1 cellular context compared by ENCODE assay signal in the genomic region with DNA sequence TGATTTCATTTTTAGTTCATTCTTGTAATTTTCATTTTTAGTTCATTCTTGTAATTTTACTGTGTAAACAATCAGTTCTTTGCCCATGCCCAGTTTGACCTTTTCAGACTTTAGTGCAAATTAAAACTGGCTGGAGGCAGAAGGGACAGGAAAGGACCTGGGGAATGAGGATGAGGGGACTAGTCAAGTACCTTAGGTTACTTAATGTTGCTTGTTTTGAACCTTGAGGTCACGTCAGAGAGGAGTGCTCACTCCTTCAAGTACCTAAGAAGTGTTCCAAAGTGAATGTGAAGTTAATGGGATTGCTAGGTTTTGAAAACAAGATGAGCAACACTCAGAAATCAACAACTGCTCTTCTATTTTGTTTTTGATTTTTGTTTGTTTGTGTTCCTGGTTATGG.
TF ChIP-seq lines count a peak whose summit lies in the region.

No MANE protein-coding gene starts in this region.

TF ChIP-seq in WTC11, 78 proteins besides CTCF, POLR2A, EP300 and RAD21 (continued from another document):
- TF ChIP-seq, protein P1, sequence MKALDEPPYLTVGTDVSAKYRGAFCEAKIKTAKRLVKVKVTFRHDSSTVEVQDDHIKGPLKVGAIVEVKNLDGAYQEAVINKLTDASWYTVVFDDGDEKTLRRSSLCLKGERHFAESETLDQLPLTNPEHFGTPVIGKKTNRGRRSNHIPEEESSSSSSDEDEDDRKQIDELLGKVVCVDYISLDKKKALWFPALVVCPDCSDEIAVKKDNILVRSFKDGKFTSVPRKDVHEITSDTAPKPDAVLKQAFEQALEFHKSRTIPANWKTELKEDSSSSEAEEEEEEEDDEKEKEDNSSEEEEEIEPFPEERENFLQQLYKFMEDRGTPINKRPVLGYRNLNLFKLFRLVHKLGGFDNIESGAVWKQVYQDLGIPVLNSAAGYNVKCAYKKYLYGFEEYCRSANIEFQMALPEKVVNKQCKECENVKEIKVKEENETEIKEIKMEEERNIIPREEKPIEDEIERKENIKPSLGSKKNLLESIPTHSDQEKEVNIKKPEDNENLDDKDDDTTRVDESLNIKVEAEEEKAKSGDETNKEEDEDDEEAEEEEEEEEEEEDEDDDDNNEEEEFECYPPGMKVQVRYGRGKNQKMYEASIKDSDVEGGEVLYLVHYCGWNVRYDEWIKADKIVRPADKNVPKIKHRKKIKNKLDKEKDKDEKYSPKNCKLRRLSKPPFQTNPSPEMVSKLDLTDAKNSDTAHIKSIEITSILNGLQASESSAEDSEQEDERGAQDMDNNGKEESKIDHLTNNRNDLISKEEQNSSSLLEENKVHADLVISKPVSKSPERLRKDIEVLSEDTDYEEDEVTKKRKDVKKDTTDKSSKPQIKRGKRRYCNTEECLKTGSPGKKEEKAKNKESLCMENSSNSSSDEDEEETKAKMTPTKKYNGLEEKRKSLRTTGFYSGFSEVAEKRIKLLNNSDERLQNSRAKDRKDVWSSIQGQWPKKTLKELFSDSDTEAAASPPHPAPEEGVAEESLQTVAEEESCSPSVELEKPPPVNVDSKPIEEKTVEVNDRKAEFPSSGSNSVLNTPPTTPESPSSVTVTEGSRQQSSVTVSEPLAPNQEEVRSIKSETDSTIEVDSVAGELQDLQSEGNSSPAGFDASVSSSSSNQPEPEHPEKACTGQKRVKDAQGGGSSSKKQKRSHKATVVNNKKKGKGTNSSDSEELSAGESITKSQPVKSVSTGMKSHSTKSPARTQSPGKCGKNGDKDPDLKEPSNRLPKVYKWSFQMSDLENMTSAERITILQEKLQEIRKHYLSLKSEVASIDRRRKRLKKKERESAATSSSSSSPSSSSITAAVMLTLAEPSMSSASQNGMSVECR (CRISPR knock-in tag; IDR thresholded peaks at IDR 0.05; ENCODE audit: borderline replicate concordance), result no peak
